Comparison of ENCODE assay signal across 32 cellular contexts in the genomic region with DNA sequence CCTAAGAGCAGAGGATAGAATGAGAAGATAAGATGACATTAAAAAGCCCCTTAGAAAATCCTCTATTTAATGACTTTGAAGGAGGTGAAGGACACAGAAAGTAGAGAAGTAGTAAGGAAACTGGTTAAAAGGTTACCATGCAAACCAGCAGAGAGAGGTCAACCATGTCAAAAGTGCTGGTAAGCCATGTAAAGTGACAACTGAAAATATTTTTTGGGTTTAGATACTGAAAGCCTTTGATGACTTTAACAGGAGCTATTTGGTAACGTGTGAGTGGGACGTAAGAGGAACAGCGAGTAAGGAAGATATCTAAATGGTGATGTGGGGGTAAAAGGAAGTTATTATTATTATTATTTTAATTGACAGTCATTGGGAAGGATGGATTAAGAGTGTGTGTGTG.
"Had no signal": no experiment of that assay in that cellular context is flagged by ENCODE, and none has a peak within 500 bp of the region (broad histone marks: within the 10 kb centered on the region; RNA-seq: fewer than 3 reads in every experiment).

No MANE protein-coding gene starts in this region.

- H3K36me3 ChIP-seq: brain microvascular endothelial cell, colonic mucosa had no signal

- DNase-seq: activated B cell treated with CpG ODN at 0.5 μM for 24 hours; activated CD4-positive, alpha-beta memory T cell treated with anti-CD3 and anti-CD28 coated beads, Interleukin-2, amount 10 ng/mL, durations not matched to agents 7 days and 5 days; activated CD4-positive, alpha-beta T cell treated with anti-CD3 and anti-CD28 coated beads for 48 hours; activated CD4-positive, CD25-positive, alpha-beta regulatory T cell treated with anti-CD3 and anti-CD28 coated beads, Interleukin-2, amount 50 U/mL, for 72 hours; activated CD8-positive, alpha-beta memory T cell treated with anti-CD3 and anti-CD28 coated beads for 24 hours; activated CD8-positive, alpha-beta memory T cell treated with anti-CD3 and anti-CD28 coated beads, Interleukin-2, amount 10 ng/mL, durations not matched to agents 7 days and 5 days; activated CD8-positive, alpha-beta memory T cell treated with anti-CD3 and anti-CD28 coated beads, Interleukin-2, amount 50 U/mL, for 48 hours; activated effector memory CD4-positive, alpha-beta T cell treated with Interleukin-2 at 50 U/mL for 16 hours; activated naive CD4-positive, alpha-beta T cell treated with anti-CD3 and anti-CD28 coated beads, Interleukin-2, amount 10 ng/mL, durations not matched to agents 7 days and 5 days; activated naive CD8-positive, alpha-beta T cell treated with anti-CD3 and anti-CD28 coated beads, Interleukin-2, amount 50 U/mL, for 24 hours; activated T-cell treated with anti-CD3 and anti-CD28 coated beads, Interleukin-2, amount 50 U/mL, for 48 hours; anterior cingulate cortex; brain microvascular endothelial cell; colonic mucosa; MV-4-11; NCI-H1092; NCI-H1436 treated with DMSO at 0.1 percent for 48 hours; NCI-H1694 treated with DMSO at 0.1 percent for 48 hours; NCI-H2029; NCI-H345; NCI-H510A; NCI-H526; NCI-H748 treated with DMSO at 0.1 percent for 48 hours; NK-92 treated with Interleukin-12 subunit alpha and Interleukin-12 subunit beta, amount 100 ng/mL, for 24 hours; PC-9; SIG-M5; T-cell; T-helper 17 cell had no signal

- ATAC-seq: activated CD8-positive, alpha-beta memory T cell treated with anti-CD3 and anti-CD28 coated beads, Interleukin-2, amount 10 ng/mL, durations not matched to agents 7 days and 5 days; activated naive CD8-positive, alpha-beta T cell treated with anti-CD3 and anti-CD28 coated beads, Interleukin-2, amount 50 U/mL, for 24 hours; Right ventricle myocardium inferior; SK-N-SH treated with all-trans-retinoic acid at 6 μM for 48 hours; T-cell; T-helper 17 cell had no signal

- H3K4me3 ChIP-seq: colonic mucosa, PC-9 had no signal

- H3K27me3 ChIP-seq: brain microvascular endothelial cell, colonic mucosa had no signal

- H3K9me3 ChIP-seq: colonic mucosa had no signal

- H3K4me1 ChIP-seq: colonic mucosa had no signal

- H3K27ac ChIP-seq: brain microvascular endothelial cell, colonic mucosa, PC-9, RWPE1, VCaP had no signal

- H2AFZ ChIP-seq: PC-9 had no signal

- H3K4me2 ChIP-seq: PC-9 had no signal
